ENCODE assay signal across 11 cellular contexts in genomic region chr16:88701541-88702363, GRCh38. TPM values are rescaled to one million over a fixed set of nuclear protein-coding genes. Genes with fewer than 3 reads are reported as not detected.
DNase-seq lines count a peak whose midpoint lies in the region; ATAC-seq and TF ChIP-seq lines count a peak whose summit lies in the region.
"Had no signal": no experiment of that assay in that cellular context is flagged by ENCODE, and none has a peak within 500 bp of the region (broad histone marks: within the 10 kb centered on the region; RNA-seq: fewer than 3 reads in every experiment).

No MANE protein-coding gene starts in this region.

- no peak for ATAC-seq in activated naive CD4-positive, alpha-beta T cell treated with anti-CD3 and anti-CD28 coated beads, Interleukin-2, amount 50 U/mL, for 72 hours
- ATAC-seq in lung (ENCODE audit: insufficient read depth, low FRiP score) (no peak), upper lobe of right lung (no peak)
- ATAC-seq: HCT116 had no signal

- peaks cover 5 to 33% of the 10 kb centered on the region in 2 donors for H3K4me1 ChIP-seq in lung (ENCODE audit: control insufficient read depth in 2 of 2, insufficient read depth in 2 of 2, low read length in 2 of 2)
- peaks cover 55% of the 10 kb centered on the region for H3K4me1 ChIP-seq in upper lobe of right lung

- intact Hi-C loops in upper lobe of right lung (cut with DNase I) = no loop called here

- peak; percentile 46 for DNase-seq in stimulated activated CD4-positive, alpha-beta T cell treated with anti-CD3 and anti-CD28 coated beads, Interleukin-15, amount 100 ng/mL, for 24 hours
- no peak for DNase-seq in stimulated activated CD4-positive, alpha-beta T cell treated with anti-CD3 and anti-CD28 coated beads, Interleukin-4, amount 100 ng/mL, for 1 hour
- DNase-seq in activated naive CD4-positive, alpha-beta T cell treated with anti-CD3 and anti-CD28 coated beads, Interleukin-2, amount 50 U/mL, for 72 hours (ENCODE audit: low spot score in 2 of 2) = no peak
- DNase-seq in lung (ENCODE audit: low spot score) (no peak), upper lobe of right lung (no peak), cerebellar cortex (ENCODE audit: low spot score) (no peak), AG08396 (ENCODE audit: low spot score) (no peak), NCI-H226 (no peak)
- DNase-seq: cerebellar nuclear complex had no signal

- H3K36me3 Mint-ChIP-seq in activated naive CD4-positive, alpha-beta T cell treated with anti-CD3 and anti-CD28 coated beads, Interleukin-2, amount 50 U/mL, for 72 hours = peaks cover 22 to 23% of the 10 kb centered on the region in 2 donors

- no peaks in the 10 kb centered on the region for H3K27me3 ChIP-seq in lung (ENCODE audit: control insufficient read depth, insufficient read depth)
- no peaks in the 10 kb centered on the region for H3K27me3 ChIP-seq in upper lobe of right lung

- H3K9me3 ChIP-seq in lung (ENCODE audit: control insufficient read depth in 2 of 2, insufficient read depth in 1 of 2, low read length in 1 of 2) (no peaks in the 10 kb centered on the region), upper lobe of right lung (no peaks in the 10 kb centered on the region)

- H3K36me3 ChIP-seq in lung (ENCODE audit: control insufficient read depth in 2 of 2, insufficient read depth in 2 of 2, low read length in 2 of 2) (peaks cover 0 to 33% of the 10 kb centered on the region in 2 donors), upper lobe of right lung (peaks cover 31% of the 10 kb centered on the region)

- WGBS in lung, 2 donors = 48 to 61% methylated on average over 32 of the region's 32 CpGs

- TF ChIP-seq CTCF in lung (IDR thresholded peaks at IDR 0.05; ENCODE audit: control extremely low read depth, extremely low read depth) (no peak), upper lobe of right lung (IDR thresholded peaks at IDR 0.05) (no peak)

- H3K27ac ChIP-seq in lung (ENCODE audit: low read depth in 1 of 2, low read length in 1 of 2) = peak overlapping the region; percentile 5 to 86
- peak overlapping the region; percentile 84 for H3K27ac ChIP-seq in upper lobe of right lung

- H3K27ac Mint-ChIP-seq in activated naive CD4-positive, alpha-beta T cell treated with anti-CD3 and anti-CD28 coated beads, Interleukin-2, amount 50 U/mL, for 72 hours = peak overlapping the region; percentile 29 to 88

- H3K9me3 Mint-ChIP-seq in activated naive CD4-positive, alpha-beta T cell treated with anti-CD3 and anti-CD28 coated beads, Interleukin-2, amount 50 U/mL, for 72 hours = no peaks in the 10 kb centered on the region

- H3K4me3 ChIP-seq in lung (no peak overlapping the region), upper lobe of right lung (peak overlapping the region; percentile 99)

RNA-seq across cellular contexts. Expression of gene RNF166, which starts 4.5 kb away (rescaled TPM):
- 10 to 100 TPM; 47.5 to 82.5 TPM for total RNA-seq in activated naive CD4-positive, alpha-beta T cell treated with anti-CD3 and anti-CD28 coated beads, Interleukin-2, amount 50 U/mL, for 72 hours
- total RNA-seq in lung (10 to 100 TPM; 15.2 to 45.9 TPM), upper lobe of right lung (50.6 TPM)
- 10 to 100 TPM; 42.4 to 51.6 TPM for polyA plus RNA-seq in lung

RNA-seq across cellular contexts. Expression of gene CTU2, which starts 4.6 kb away (rescaled TPM):
- 10 to 100 TPM; 32.2 to 35.5 TPM for total RNA-seq in activated naive CD4-positive, alpha-beta T cell treated with anti-CD3 and anti-CD28 coated beads, Interleukin-2, amount 50 U/mL, for 72 hours
- 10 to 100 TPM in 1 of 2 donors, 1 to 10 TPM in 1; 5.7 to 23.4 TPM for total RNA-seq in lung
- 10 to 100 TPM; 17.2 to 19.4 TPM for polyA plus RNA-seq in lung
- 21.3 TPM for total RNA-seq in upper lobe of right lung

RNA-seq across cellular contexts. Expression of gene SNAI3, which starts 15.4 kb away (rescaled TPM):
- 1 to 10 TPM; 5.4 to 6.4 TPM for total RNA-seq in activated naive CD4-positive, alpha-beta T cell treated with anti-CD3 and anti-CD28 coated beads, Interleukin-2, amount 50 U/mL, for 72 hours
- 1 to 10 TPM; 1.1 to 2.6 TPM for total RNA-seq in lung
- 1 to 10 TPM; 3.2 to 3.8 TPM for polyA plus RNA-seq in lung
- 7.0 TPM for total RNA-seq in upper lobe of right lung
- total RNA-seq: NCI-H460 had no signal

RNA-seq across cellular contexts. Expression of gene MVD, which starts 38.9 kb away (rescaled TPM):
- total RNA-seq in activated naive CD4-positive, alpha-beta T cell treated with anti-CD3 and anti-CD28 coated beads, Interleukin-2, amount 50 U/mL, for 72 hours = 10 to 100 TPM; 91.6 to 96.1 TPM
- total RNA-seq in lung = 100 to 1,000 TPM in 1 of 2 donors, 10 to 100 TPM in 1; 39.1 to 123 TPM
- 100 to 1,000 TPM; 115 to 135 TPM for polyA plus RNA-seq in lung
- 104 TPM for total RNA-seq in upper lobe of right lung

RNA-seq across cellular contexts. Expression of gene CYBA, which starts 50.9 kb away (rescaled TPM):
- 100 to 1,000 TPM; 112 to 267 TPM for total RNA-seq in activated naive CD4-positive, alpha-beta T cell treated with anti-CD3 and anti-CD28 coated beads, Interleukin-2, amount 50 U/mL, for 72 hours
- total RNA-seq in lung (100 to 1,000 TPM; 113 to 404 TPM), upper lobe of right lung (257 TPM)
- 100 to 1,000 TPM; 294 to 879 TPM for polyA plus RNA-seq in lung
